8 cellular contexts compared by ENCODE assay signal in the genomic region with DNA sequence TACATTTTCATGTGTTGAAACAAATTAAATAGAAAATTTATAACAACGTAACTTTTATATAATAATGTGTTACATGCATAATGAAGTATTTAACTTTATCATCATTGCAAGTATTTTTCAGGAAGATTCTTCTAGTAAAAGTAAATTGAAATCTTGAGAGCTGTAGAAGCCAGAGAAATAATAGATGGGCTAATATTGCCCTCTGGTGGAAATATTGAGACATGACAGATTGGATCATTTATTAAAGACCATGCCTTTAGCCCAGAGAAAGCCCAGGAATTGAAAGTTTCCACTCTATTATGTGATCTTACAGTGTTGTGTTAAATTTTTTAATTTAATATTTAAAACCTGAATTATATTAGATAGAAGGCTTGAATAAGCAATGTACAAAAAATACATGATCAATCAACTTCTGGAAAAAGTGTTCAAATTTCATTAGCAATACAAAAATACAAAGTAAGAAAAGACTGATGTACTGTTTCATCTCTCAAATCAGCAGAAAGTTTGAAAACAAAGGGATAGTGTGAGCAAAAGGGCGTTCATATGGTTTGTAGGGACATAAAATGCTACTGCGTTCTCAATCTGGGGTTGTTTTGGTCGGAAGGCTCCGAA. TPM values are rescaled to one million over a fixed set of nuclear protein-coding genes. Genes with fewer than 3 reads are reported as not detected.
DNase-seq lines count a peak whose midpoint lies in the region; ATAC-seq and TF ChIP-seq lines count a peak whose summit lies in the region.

No MANE protein-coding gene starts in this region.

- no peak overlapping the region for H3K9ac ChIP-seq in Loucy (ENCODE audit: low read depth, low read length, poor library complexity, severe bottlenecking)

- H3K4me2 ChIP-seq in Loucy (ENCODE audit: low read depth, low read length, poor library complexity, severe bottlenecking) = no peak overlapping the region

- no peaks in the 10 kb centered on the region for H3F3A ChIP-seq in Loucy (ENCODE audit: low read depth)

- TF ChIP-seq CTCF in Loucy (conservative IDR thresholded peaks at IDR 0.05; ENCODE audit: low read length) (peak; percentile 75), foreskin fibroblast (IDR thresholded peaks at IDR 0.05; ENCODE audit: low read depth, low read length) (peak; percentile 38)

- H3K79me2 ChIP-seq in Loucy (ENCODE audit: insufficient read depth, low read length) = no peaks in the 10 kb centered on the region

- no peaks in the 10 kb centered on the region for H3K9me2 ChIP-seq in Loucy (replicated peaks; ENCODE audit: low read depth, low read length)

- no peaks in the 10 kb centered on the region for H3K4me1 ChIP-seq in Loucy (ENCODE audit: insufficient read depth, low read length, poor library complexity, severe bottlenecking)

- no peaks in the 10 kb centered on the region for H4K20me1 ChIP-seq in Loucy (ENCODE audit: insufficient read depth, low read length, poor library complexity, severe bottlenecking)

- peak; percentile 74 for DNase-seq in CD1c-positive myeloid dendritic cell (ENCODE audit: extremely low spot score)
- DNase-seq in SKM-1 (lab: John Stamatoyannopoulos, UW; ENCODE audit: unreplicated experiment) = peak; percentile 22
- DNase-seq in foreskin fibroblast = peak; percentile 14 to 65
- peak; percentile 36 for DNase-seq in renal cortical epithelial cell (ENCODE audit: low read depth)
- DNase-seq in activated CD8-positive, alpha-beta memory T cell treated with anti-CD3 and anti-CD28 coated beads, Interleukin-2, amount 50 U/mL, for 4 hours = no peak

- no peaks in the 10 kb centered on the region for H3K27me3 ChIP-seq in Loucy (ENCODE audit: insufficient read depth, low read length, poor library complexity, severe bottlenecking)

- no peak overlapping the region for H3K4me3 ChIP-seq in Loucy (ENCODE audit: low read length, poor library complexity, severe bottlenecking)
- no peak overlapping the region for H3K4me3 ChIP-seq in foreskin fibroblast (ENCODE audit: low read depth in 1 of 2, low read length in 2 of 2)

- ATAC-seq in GM19455 (IDR thresholded peaks at IDR 0.05; ENCODE audit: unreplicated experiment) (peak; percentile 60), HG03039 (IDR thresholded peaks at IDR 0.05; ENCODE audit: unreplicated experiment) (no peak)

- H3K36me3 ChIP-seq in Loucy (ENCODE audit: insufficient read depth, low read length) = no peaks in the 10 kb centered on the region

- no peak overlapping the region for H2AFZ ChIP-seq in Loucy (ENCODE audit: low read length)

- H3K9me3 ChIP-seq in Loucy (ENCODE audit: insufficient read depth, low read depth, low read length) = no peaks in the 10 kb centered on the region

RNA-seq across cellular contexts. Expression of gene SPTSSB, which starts 52.7 kb away (rescaled TPM):
- not detected in 2 replicates for total RNA-seq in renal cortical epithelial cell
